Comparison of ENCODE assay signal across 7 cellular contexts in the genomic region with DNA sequence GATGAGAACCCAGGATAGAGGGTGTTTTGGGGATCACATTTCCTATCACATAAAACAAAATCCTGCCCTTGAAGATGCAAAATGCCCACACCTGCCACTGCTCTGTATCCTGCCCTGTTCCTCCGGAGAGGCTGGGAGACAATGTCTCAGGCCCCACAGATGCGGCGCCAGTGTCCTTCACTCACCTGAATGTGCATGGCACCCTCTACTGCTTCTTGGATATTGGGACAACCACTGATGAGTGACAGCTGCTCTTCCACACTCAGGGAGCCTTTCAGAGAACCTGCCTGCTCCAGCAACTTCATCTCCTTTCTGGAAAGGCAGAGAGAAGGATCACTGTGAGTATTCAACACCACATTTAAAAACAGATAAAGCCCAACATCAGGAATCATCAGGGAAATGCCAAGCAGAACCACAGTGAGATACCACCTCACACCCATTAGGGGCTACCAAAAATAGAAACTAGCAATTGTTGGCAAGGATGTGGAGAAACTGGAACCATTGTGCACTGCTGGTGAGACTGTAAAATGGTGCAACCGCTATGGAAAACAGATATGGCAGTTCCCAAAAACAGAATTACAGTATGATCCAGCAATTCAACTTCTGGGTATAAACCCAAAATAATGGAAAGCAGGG. TPM values are rescaled to one million over a fixed set of nuclear protein-coding genes. Genes with fewer than 3 reads are reported as not detected.
DNase-seq lines count a peak whose midpoint lies in the region; ATAC-seq, FAIRE-seq and TF ChIP-seq lines count a peak whose summit lies in the region.

No MANE protein-coding gene starts in this region.

- no peaks in the 10 kb centered on the region for H3K9me2 ChIP-seq in SU-DHL-6 (replicated peaks; ENCODE audit: insufficient read depth, low read length)

- peak; percentile 56 for ATAC-seq in HG02885 (IDR thresholded peaks at IDR 0.05; ENCODE audit: poor library complexity, unreplicated experiment)
- no peak for ATAC-seq in HepG2
- no peak for ATAC-seq in HG03460 (IDR thresholded peaks at IDR 0.05; ENCODE audit: unreplicated experiment)

- POLR2A ChIA-PET in HepG2 (lab: Yijun Ruan, JAX): no interaction called here

- H4K20me1 ChIP-seq in SU-DHL-6 (ENCODE audit: low read depth, low read length) (no peaks in the 10 kb centered on the region), HepG2 (ENCODE audit: insufficient read depth, low read length) (peaks cover 4% of the 10 kb centered on the region; the same call in 1 of the 2 replicates)

- intact Hi-C loops in HepG2 (cut with micrococcal nuclease; ENCODE audit: unreplicated experiment): loop anchor here (5.0 kb wide), 1 partner anchor 292 kb away; no protein-coding TSS in a partner anchor

- no peak for TF ChIP-seq EP300 in HepG2 (IDR thresholded peaks at IDR 0.05; ENCODE audit: low read depth in 2 of 2, low read length in 2 of 2)
- TF ChIP-seq EP300 in HepG2 (CRISPR knock-in tag; IDR thresholded peaks at IDR 0.05; ENCODE audit: borderline replicate concordance): no peak

- 92% methylated on average over 4 of the region's 4 CpGs for WGBS in HepG2 (ENCODE audit: low lambda C conversion rate)

- CTCF ChIA-PET in HepG2 (lab: Yijun Ruan, JAX; ENCODE audit: low intra/inter-chr PET ratio, low total read pairs): no interaction called here

- H3K79me2 ChIP-seq in SU-DHL-6 (ENCODE audit: insufficient read depth, low read length): no peaks in the 10 kb centered on the region
- no peaks in the 10 kb centered on the region for H3K79me2 ChIP-seq in HepG2 (ENCODE audit: insufficient read depth, low read length)

- TF ChIP-seq POLR2A in HepG2 (IDR thresholded peaks at IDR 0.05; ENCODE audit: insufficient read depth in 1 of 2, low read depth in 2 of 2, low read length in 2 of 2): no peak

- peak; percentile 70 for TF ChIP-seq CTCF in GM13977 (IDR thresholded peaks at IDR 0.05; ENCODE audit: extremely low read depth, insufficient read depth, missing control alignments)
- peak; percentile 26 for TF ChIP-seq CTCF in SU-DHL-6 (IDR thresholded peaks at IDR 0.05; ENCODE audit: insufficient read depth, low read length, poor library complexity, severe bottlenecking)
- TF ChIP-seq CTCF in HepG2 (CRISPR knock-in tag; IDR thresholded peaks at IDR 0.05): no peak

- FAIRE-seq in HepG2 (lab: Jason Lieb, UNC): no peak

- H2AFZ ChIP-seq in SU-DHL-6 (ENCODE audit: low read depth, low read length, severe bottlenecking): no peak overlapping the region
- no peak overlapping the region for H2AFZ ChIP-seq in HepG2 (ENCODE audit: low read length)

- no peaks in the 10 kb centered on the region for H3K27me3 ChIP-seq in SU-DHL-6 (ENCODE audit: low read length)
- no peaks in the 10 kb centered on the region for H3K27me3 ChIP-seq in HepG2 (ENCODE audit: control insufficient read depth in 1 of 2, insufficient read depth in 2 of 2, low read length in 2 of 2)

- H3K9ac ChIP-seq in SU-DHL-6 (ENCODE audit: low read length): no peak overlapping the region
- no peak overlapping the region for H3K9ac ChIP-seq in HepG2 (ENCODE audit: insufficient read depth, low read depth, low read length)

- H3K9me3 ChIP-seq in SU-DHL-6 (ENCODE audit: insufficient read depth, low read length) (no peaks in the 10 kb centered on the region), HepG2 (ENCODE audit: low read length) (no peaks in the 10 kb centered on the region)

- H3K4me2 ChIP-seq in SU-DHL-6 (ENCODE audit: low read depth, low read length, poor library complexity, severe bottlenecking) (no peak overlapping the region), HepG2 (ENCODE audit: low read depth, low read length) (no peak overlapping the region)

- H3K36me3 ChIP-seq in SU-DHL-6 (ENCODE audit: low read length) (no peaks in the 10 kb centered on the region), HepG2 (replicated peaks in 1 of 2; ENCODE audit: control insufficient read depth in 1 of 2, insufficient read depth in 2 of 2, low read length in 2 of 2) (peaks cover 5 to 13% of the 10 kb centered on the region in 2 experiments; a peak in 4 of 5 replicates)

- no TSS peak for BruUV-seq in HepG2 (replicated peaks; lab: Mats Ljungman, UMichigan)

- DNase-seq in GM13977 (ENCODE audit: low spot score) (peak; percentile 57), HepG2 (ENCODE audit: low spot score) (no peak), HCEC 1CT (no peak), T1000 (lab: John Stamatoyannopoulos, UW) (no peak)

- H3K27ac ChIP-seq in SU-DHL-6 (ENCODE audit: low read depth, low read length) (no peak overlapping the region), HepG2 (ENCODE audit: extremely low read length, insufficient read depth, low read length) (no peak overlapping the region)

- H3F3A ChIP-seq in SU-DHL-6 (ENCODE audit: insufficient read depth): no peaks in the 10 kb centered on the region

- in situ Hi-C loops in GM13977 (cut with MboI; ENCODE audit: low pct_unique_long_range_greater_than_20kb, low sequenced_read_pairs, unreplicated experiment) (loop anchor here (10.0 kb wide), 1 partner anchor 305 kb away; no protein-coding TSS in a partner anchor), HepG2 (cut with HindIII; ENCODE audit: extremely low pct_ligation_motif_present, low pct_unique_long_range_greater_than_20kb) (no loop called here)

- TF ChIP-seq RAD21 in HepG2 (CRISPR knock-in tag; IDR thresholded peaks at IDR 0.05): no peak

- H3K4me3 ChIP-seq in SU-DHL-6 (ENCODE audit: insufficient read depth, low read length, poor library complexity, severe bottlenecking) (no peak overlapping the region), HepG2 (replicated peaks in 1 of 3; ENCODE audit: insufficient read depth in 1 of 3, low read depth in 2 of 3, low read length in 3 of 3) (no peak overlapping the region)

- H3K4me1 ChIP-seq in HepG2 (ENCODE audit: insufficient read depth, low read length): no peaks in the 10 kb centered on the region

TF ChIP-seq in HepG2, 621 proteins besides CTCF, POLR2A, EP300 and RAD21:
- peak; percentile 14; the same call in 1 of the 2 replicates for TF ChIP-seq STAG1 (CRISPR knock-in tag; IDR thresholded peaks at IDR 0.05)
- TF ChIP-seq ZNF652 (CRISPR knock-in tag; IDR thresholded peaks at IDR 0.05; ENCODE audit: borderline replicate concordance, low read depth): no peak

RNA-seq across cellular contexts. Expression of gene CRYL1, which starts 36.4 kb away (rescaled TPM):
- total RNA-seq in HepG2 (2016; rRNA removed; fragmentation: Illumina TruSeq; extraction: Trizol): 57.2 and 71.7 TPM in 2 replicates
- 29.5 and 30.5 TPM in 2 replicates for total RNA-seq in HepG2 (2016; cell fraction: cytosol; rRNA removed; fragmentation: Illumina TruSeq; extraction: Trizol; ENCODE audit: low read depth)
- total RNA-seq in HepG2 (2016; cell fraction: insoluble cytoplasmic fraction; rRNA removed; fragmentation: Illumina TruSeq; extraction: Trizol): 62.2 and 68.9 TPM in 2 replicates
- total RNA-seq in HepG2 (2016; cell fraction: membrane; rRNA removed; fragmentation: Illumina TruSeq; extraction: Trizol): 43.1 and 48.4 TPM in 2 replicates
- total RNA-seq in HepG2 (2016; cell fraction: nucleus; rRNA removed; fragmentation: Illumina TruSeq; extraction: Trizol): 31.5 and 32.4 TPM in 2 replicates
- 108 and 115 TPM in 2 replicates for polyA plus RNA-seq in HepG2 (2011; rRNA removed)
- 141 and 154 TPM in 2 replicates for polyA plus RNA-seq in HepG2 (2011; cell fraction: cytosol; rRNA removed)
- polyA plus RNA-seq in HepG2 (2011; cell fraction: nucleus; rRNA removed): 42.9 and 50.6 TPM in 2 replicates
- polyA plus RNA-seq in HepG2 (2012): 71.8 and 86.3 TPM in 2 replicates
- 31.6 and 39.2 TPM in 2 replicates for polyA plus RNA-seq in HepG2 (2016; cell fraction: cytosol; fragmentation: Illumina TruSeq; extraction: Trizol; ENCODE audit: low read depth)
- polyA plus RNA-seq in HepG2 (2016; cell fraction: insoluble cytoplasmic fraction; fragmentation: Illumina TruSeq; extraction: Trizol; ENCODE audit: low read depth): 85.1 and 88.1 TPM in 2 replicates
- 41.0 and 48.6 TPM in 2 replicates for polyA plus RNA-seq in HepG2 (2016; cell fraction: membrane; fragmentation: Illumina TruSeq; extraction: Trizol; ENCODE audit: low read depth)
- polyA plus RNA-seq in HepG2 (2016; cell fraction: nucleus; fragmentation: Illumina TruSeq; extraction: Trizol; ENCODE audit: insufficient read depth, low read depth): 50.6 and 56.0 TPM in 2 replicates
- polyA minus RNA-seq in HepG2 (2011; rRNA and poly(A)+ RNA removed; ENCODE audit: low replicate concordance): 3.8 and 99.9 TPM in 2 replicates
- 40.4 and 44.1 TPM in 2 replicates for polyA minus RNA-seq in HepG2 (2011; cell fraction: cytosol; rRNA and poly(A)+ RNA removed)
- 28.1 and 34.7 TPM in 2 replicates for polyA minus RNA-seq in HepG2 (2011; cell fraction: nucleus; rRNA and poly(A)+ RNA removed)
